ENCODE assay signal across 8 cellular contexts in genomic region chr4:184514121-184514988, GRCh38. TPM values are rescaled to one million over a fixed set of nuclear protein-coding genes. Genes with fewer than 3 reads are reported as not detected.
DNase-seq lines count a peak whose midpoint lies in the region; ATAC-seq and TF ChIP-seq lines count a peak whose summit lies in the region.

No MANE protein-coding gene starts in this region.

- no peak overlapping the region for H3K4me3 ChIP-seq in mesendoderm (ENCODE audit: low read length)

- peak overlapping the region; percentile 39 for H3K27ac Mint-ChIP-seq in central memory CD8-positive, alpha-beta T cell (ENCODE audit: low read depth)
- peak overlapping the region; percentile 87 for H3K27ac Mint-ChIP-seq in stimulated activated memory B cell treated with anti-CD40 and anti-IgM and Interleukin-4, amounts not matched to agents 10 μg/mL and 1 μg/mL and 100 μg/mL, for 72 hours

- H3K27ac ChIP-seq in mesendoderm (ENCODE audit: low read depth, low read length): no peak overlapping the region

- peak; percentile 96 for ATAC-seq in HG03045 (IDR thresholded peaks at IDR 0.05; ENCODE audit: unreplicated experiment)
- peak; percentile 99 for ATAC-seq in SK-N-SH treated with all-trans-retinoic acid at 6 μM for 48 hours
- peak; percentile 70 for ATAC-seq in central memory CD8-positive, alpha-beta T cell (replicated peaks; ENCODE audit: extremely low read depth, poor library complexity, severe bottlenecking)
- peak; percentile 98 for ATAC-seq in stimulated activated memory B cell treated with anti-CD40 and anti-IgM and Interleukin-4, amounts not matched to agents 10 μg/mL and 1 μg/mL and 100 μg/mL, for 72 hours

- H2AK5ac ChIP-seq in mesendoderm (ENCODE audit: low read length): no peak overlapping the region

- H3K79me1 ChIP-seq in mesendoderm (ENCODE audit: low read length): no peaks in the 10 kb centered on the region

- H3K4me1 Mint-ChIP-seq in central memory CD8-positive, alpha-beta T cell: peaks cover 18% of the 10 kb centered on the region
- peaks cover 48% of the 10 kb centered on the region for H3K4me1 Mint-ChIP-seq in stimulated activated memory B cell treated with anti-CD40 and anti-IgM and Interleukin-4, amounts not matched to agents 10 μg/mL and 1 μg/mL and 100 μg/mL, for 72 hours

- no peak overlapping the region for H3K56ac ChIP-seq in mesendoderm (ENCODE audit: low read length)

- no peak overlapping the region for H2BK15ac ChIP-seq in mesendoderm (replicated peaks; ENCODE audit: low read depth)

- H3K27me3 Mint-ChIP-seq in central memory CD8-positive, alpha-beta T cell: no peaks in the 10 kb centered on the region
- no peaks in the 10 kb centered on the region for H3K27me3 Mint-ChIP-seq in stimulated activated memory B cell treated with anti-CD40 and anti-IgM and Interleukin-4, amounts not matched to agents 10 μg/mL and 1 μg/mL and 100 μg/mL, for 72 hours

- peaks cover 3% of the 10 kb centered on the region for H3K4me1 ChIP-seq in mesendoderm (ENCODE audit: control insufficient read depth, low read depth, low read length)

- no peaks in the 10 kb centered on the region for H3K36me3 Mint-ChIP-seq in central memory CD8-positive, alpha-beta T cell (ENCODE audit: insufficient read depth)
- H3K36me3 Mint-ChIP-seq in stimulated activated memory B cell treated with anti-CD40 and anti-IgM and Interleukin-4, amounts not matched to agents 10 μg/mL and 1 μg/mL and 100 μg/mL, for 72 hours: peaks cover 4% of the 10 kb centered on the region

- no peak overlapping the region for H2BK5ac ChIP-seq in mesendoderm (ENCODE audit: low read length)

- no peak overlapping the region for H3K4me2 ChIP-seq in mesendoderm (ENCODE audit: low read length)

- no peaks in the 10 kb centered on the region for H3K36me3 ChIP-seq in mesendoderm (ENCODE audit: control insufficient read depth, insufficient read depth, low read length)

- no peak overlapping the region for H2BK120ac ChIP-seq in mesendoderm (ENCODE audit: low read depth, low read length)

- peak; percentile 79 for DNase-seq in stimulated activated naive CD4-positive, alpha-beta T cell treated with Interleukin-2 at 50 U/mL for 16 hours (lab: John Stamatoyannopoulos, UW)
- no peak for DNase-seq in stimulated activated naive CD4-positive, alpha-beta T cell (lab: John Stamatoyannopoulos, UW)
- DNase-seq in central memory CD8-positive, alpha-beta T cell (ENCODE audit: low spot score in 2 of 2): no peak
- DNase-seq in mesendoderm (peak; percentile 26), mesenteric fat pad (ENCODE audit: low spot score) (no peak)

- no peak overlapping the region for H3K18ac ChIP-seq in mesendoderm (ENCODE audit: low read length)

- no peaks in the 10 kb centered on the region for H3K9me3 Mint-ChIP-seq in central memory CD8-positive, alpha-beta T cell
- H3K9me3 Mint-ChIP-seq in stimulated activated memory B cell treated with anti-CD40 and anti-IgM and Interleukin-4, amounts not matched to agents 10 μg/mL and 1 μg/mL and 100 μg/mL, for 72 hours: peaks cover 4% of the 10 kb centered on the region

- H3K23ac ChIP-seq in mesendoderm (ENCODE audit: low read length): no peak overlapping the region

- H3K9ac ChIP-seq in mesendoderm (ENCODE audit: low read length): no peak overlapping the region

- no peaks in the 10 kb centered on the region for H3K27me3 ChIP-seq in mesendoderm (ENCODE audit: insufficient read depth, low read length, poor library complexity)

- H4K5ac ChIP-seq in mesendoderm (ENCODE audit: low read length): no peak overlapping the region

- no CpG with 5 or more reads among the region's 8 CpGs for WGBS in mesendoderm (ENCODE audit: extremely low coverage, insufficient coverage, low lambda C conversion rate)

- no peaks in the 10 kb centered on the region for H3K79me2 ChIP-seq in mesendoderm (ENCODE audit: control insufficient read depth, insufficient read depth, low read length)

- no peak overlapping the region for H4K8ac ChIP-seq in mesendoderm (ENCODE audit: low read depth, low read length)

- no peak overlapping the region for H3K4ac ChIP-seq in mesendoderm (ENCODE audit: low read depth, low read length)

- peak overlapping the region; percentile 2 for H3K4me3 Mint-ChIP-seq in central memory CD8-positive, alpha-beta T cell
- peak overlapping the region; percentile 49 for H3K4me3 Mint-ChIP-seq in stimulated activated memory B cell treated with anti-CD40 and anti-IgM and Interleukin-4, amounts not matched to agents 10 μg/mL and 1 μg/mL and 100 μg/mL, for 72 hours

TF ChIP-seq in SK-N-SH treated with all-trans-retinoic acid at 6 μM for 48 hours, 23 proteins besides CTCF, POLR2A, EP300 and RAD21:
- TF ChIP-seq RARB (CRISPR knock-in tag; IDR thresholded peaks at IDR 0.05) (no peak), ARNTL (CRISPR knock-in tag; IDR thresholded peaks at IDR 0.05; ENCODE audit: borderline replicate concordance, low read depth) (no peak), ZFP3 (CRISPR knock-in tag; IDR thresholded peaks at IDR 0.05) (peak; percentile 78), TOX (CRISPR knock-in tag; IDR thresholded peaks at IDR 0.05; ENCODE audit: borderline replicate concordance) (no peak)

RNA-seq across cellular contexts. Expression of gene IRF2, which starts 40.0 kb away (rescaled TPM):
- 4.1 TPM for polyA plus RNA-seq in mesendoderm (2013, experiment 1 of 2)
- 4.4 TPM for polyA plus RNA-seq in mesendoderm (2013, experiment 2 of 2)
- 35.3 TPM for total RNA-seq in mesenteric fat pad

Comparison
In these comparisons a context has a peak if more than half of its experiments do, and no peak if none do; other contexts are left out.
1. DNase-seq: peak in stimulated activated naive CD4-positive, alpha-beta T cell treated with Interleukin-2 at 50 U/mL for 16 hours (single experiment) and mesendoderm (single experiment); none in stimulated activated naive CD4-positive, alpha-beta T cell (0 of 6), central memory CD8-positive, alpha-beta T cell (0 of 2) and mesenteric fat pad (single experiment).
2. Peak in every context shown above with its lines, with median percentiles within 50 percentile points of each other: ATAC-seq.